ENCODE assay signal across 17 cellular contexts in genomic region chr13:36031490-36031889, GRCh38.
DNase-seq lines count a peak whose midpoint lies in the region; ATAC-seq, FAIRE-seq and TF ChIP-seq lines count a peak whose summit lies in the region.
"Had no signal": no experiment of that assay in that cellular context is flagged by ENCODE, and none has a peak within 500 bp of the region (broad histone marks: within the 10 kb centered on the region; RNA-seq: fewer than 3 reads in every experiment).

No MANE protein-coding gene starts in this region.

- TF ChIP-seq CTCF in BE2C (IDR thresholded peaks at IDR 0.05; ENCODE audit: low read depth, low read length) (no peak), H1 (IDR thresholded peaks at IDR 0.05; ENCODE audit: control extremely low read depth in 1 of 3, insufficient read depth in 1 of 3, low read depth in 1 of 3, low read length in 3 of 3) (no peak), D721Med (IDR thresholded peaks at IDR 0.05; ENCODE audit: insufficient read depth, missing control alignments) (no peak)

- no peak overlapping the region for H3K14ac ChIP-seq in H1 (ENCODE audit: insufficient read length)
- no peak overlapping the region for H3K14ac ChIP-seq in neuronal stem cell (ENCODE audit: low read length)

- no peaks in the 10 kb centered on the region for H3K27me3 ChIP-seq in BE2C
- no peaks in the 10 kb centered on the region for H3K27me3 ChIP-seq in H1 (replicated peaks in 1 of 4; ENCODE audit: control insufficient read depth in 3 of 4, extremely low read depth in 1 of 4, insufficient read depth in 3 of 4, low read length in 3 of 4)
- H3K27me3 ChIP-seq in neuronal stem cell (ENCODE audit: control insufficient read depth in 3 of 3, insufficient read depth in 3 of 3, low read depth in 1 of 3, low read length in 3 of 3), result no peaks in the 10 kb centered on the region
- H3K27me3 ChIP-seq in right cardiac atrium (ENCODE audit: control insufficient read depth, insufficient read depth), result no peaks in the 10 kb centered on the region

- no peak for TF ChIP-seq POLR2A in H1 (IDR thresholded peaks at IDR 0.05; ENCODE audit: control extremely low read depth in 1 of 2, low read depth in 2 of 2, low read length in 2 of 2)

- H3K4me2 ChIP-seq in H1 (ENCODE audit: insufficient read depth in 1 of 2, low read depth in 2 of 2, low read length in 2 of 2), result no peak overlapping the region; a peak in 1 of 4 replicates
- no peak overlapping the region for H3K4me2 ChIP-seq in neuronal stem cell (ENCODE audit: insufficient read depth, low read length, poor library complexity, severe bottlenecking)
- H3K4me2 ChIP-seq: A549 had no signal

- POLR2A ChIA-PET in H1 (lab: Charles Lee; ENCODE audit: partially characterized antibody), result interaction anchor here (0.7 to 1.0 kb wide), 2 partner anchors 54 to 125 kb away, joined by 3 read pairs; no protein-coding TSS in a partner anchor

- no peaks in the 10 kb centered on the region for H4K20me1 ChIP-seq in H1 (replicated peaks in 1 of 2; ENCODE audit: control insufficient read depth in 1 of 2, insufficient read depth in 2 of 2, low read length in 2 of 2)

- H2AK5ac ChIP-seq in H1 (ENCODE audit: low read depth, low read length) (no peak overlapping the region), neuronal stem cell (ENCODE audit: low read depth, low read length) (no peak overlapping the region)

- H4K91ac ChIP-seq in H1 (replicated peaks; ENCODE audit: insufficient read length, low read length), result no peak overlapping the region
- no peak overlapping the region for H4K91ac ChIP-seq in neuronal stem cell (ENCODE audit: low read depth, low read length, poor library complexity)

- FAIRE-seq in H1 (lab: Jason Lieb, UNC) (no peak), D721Med (lab: Jason Lieb, UNC) (no peak)
- FAIRE-seq: A549, G401.6, HTR-8/SVneo had no signal

- H3K27ac ChIP-seq in SK-N-MC (no peak overlapping the region; the same call in 1 of the 2 replicates), H1 (ENCODE audit: low read depth, low read length) (no peak overlapping the region), neuronal stem cell (replicated peaks; ENCODE audit: low read length) (no peak overlapping the region), right cardiac atrium (ENCODE audit: low read length) (no peak overlapping the region)
- H3K27ac ChIP-seq: A549 had no signal

- TF ChIP-seq EP300 in H1 (IDR thresholded peaks at IDR 0.05; ENCODE audit: borderline replicate concordance in 1 of 2, low read depth in 2 of 2, low read length in 2 of 2), result no peak

- no peak overlapping the region for H3K4ac ChIP-seq in H1 (replicated peaks; ENCODE audit: insufficient read length, low read depth, low read length)
- H3K4ac ChIP-seq in neuronal stem cell (ENCODE audit: low read length), result no peak overlapping the region

- H2BK15ac ChIP-seq in H1 (ENCODE audit: low read length) (no peak overlapping the region), neuronal stem cell (ENCODE audit: low read length) (no peak overlapping the region)

- no peak for TF ChIP-seq RAD21 in H1 (IDR thresholded peaks at IDR 0.05 in 1 of 2, conservative IDR thresholded peaks at IDR 0.05 in 1 of 2; ENCODE audit: low read depth in 2 of 2, low read length in 2 of 2)

- peak; percentile 69 for DNase-seq in BE2C
- peak; percentile 12 for DNase-seq in SK-N-MC (ENCODE audit: low read depth, low spot score)
- no peak for DNase-seq in H1 (ENCODE audit: low read depth in 1 of 2, low spot score in 2 of 2)
- no peak for DNase-seq in neuronal stem cell (ENCODE audit: low spot score)
- no peak for DNase-seq in D721Med (ENCODE audit: insufficient read length, low spot score)
- DNase-seq in right cardiac atrium, result no peak
- DNase-seq: COR-L47, NCI-H1694, NCI-H2081 treated with DMSO at 0.1 percent for 48 hours, NCI-H82, RPMI8226, SHP77 treated with DMSO at 0.1 percent for 48 hours had no signal

- H2AFZ ChIP-seq in H1 (ENCODE audit: low read length) (0 out of 2 replicates have a peak overlapping the region, but pooled peaks have one; percentile 2), neuronal stem cell (ENCODE audit: low read length) (no peak overlapping the region)

- 80% methylated on average over 8 of the region's 8 CpGs; no CpG with 5 or more reads in 1 of the 2 experiments for WGBS in H1 (ENCODE audit: extremely low coverage in 1 of 2, insufficient coverage in 1 of 2, insufficient read length in 1 of 2, insufficient replicate concordance in 2 of 2, low coverage in 1 of 2, low lambda C conversion rate in 2 of 2, missing lambda C conversion rate in 1 of 2), 2 experiments
- no CpG with 5 or more reads among the region's 8 CpGs for WGBS in neuronal stem cell (ENCODE audit: extremely low coverage in 2 of 2, insufficient read length in 2 of 2, insufficient replicate concordance in 1 of 2), 2 donors
- WGBS in right cardiac atrium, result 69% methylated on average over 8 of the region's 8 CpGs

- H2BK120ac ChIP-seq in H1 (replicated peaks; ENCODE audit: low read depth, low read length) (no peak overlapping the region), neuronal stem cell (ENCODE audit: low read depth, low read length) (no peak overlapping the region)

- H3K23me2 ChIP-seq in H1 (ENCODE audit: low read depth, low read length), result no peaks in the 10 kb centered on the region

- peaks cover 17% of the 10 kb centered on the region for H3K4me1 ChIP-seq in BE2C
- H3K4me1 ChIP-seq in H1 (replicated peaks in 1 of 4; ENCODE audit: control insufficient read depth in 3 of 4, insufficient read depth in 4 of 4, low read length in 3 of 4), result peaks cover 2 to 6% (median 5%) of the 10 kb centered on the region in 4 experiments; a peak in 5 of 7 replicates
- H3K4me1 ChIP-seq in neuronal stem cell (ENCODE audit: control insufficient read depth in 2 of 2, insufficient read depth in 1 of 2, low read depth in 1 of 2, low read length in 2 of 2), result peaks cover 6% of the 10 kb centered on the region in 2 donors
- H3K4me1 ChIP-seq in right cardiac atrium (ENCODE audit: control insufficient read depth, insufficient read depth, low read length), result no peaks in the 10 kb centered on the region
- H3K4me1 ChIP-seq: A549 had no signal

- H3K23ac ChIP-seq in H1 (ENCODE audit: insufficient read length), result no peak overlapping the region
- H3K23ac ChIP-seq in neuronal stem cell (ENCODE audit: low read depth, low read length, poor library complexity), result no peak overlapping the region

- no peak overlapping the region for H2BK12ac ChIP-seq in H1 (ENCODE audit: low read depth, low read length)
- no peak overlapping the region for H2BK12ac ChIP-seq in neuronal stem cell (ENCODE audit: low read length)

- H3K4me3 ChIP-seq in BE2C (ENCODE audit: low read depth, low read length), result 0 out of 2 replicates have a peak overlapping the region, but pooled peaks have one; percentile 21
- H3K4me3 ChIP-seq in SK-N-MC, result peak overlapping the region; percentile 38; the same call in 1 of the 2 replicates
- H3K4me3 ChIP-seq in H1 (ENCODE audit: extremely low read depth in 1 of 4, insufficient read depth in 2 of 4, low read depth in 3 of 4, low read length in 4 of 4), result no peak overlapping the region
- no peak overlapping the region for H3K4me3 ChIP-seq in neuronal stem cell (ENCODE audit: low read length in 2 of 2)
- no peak overlapping the region for H3K4me3 ChIP-seq in right cardiac atrium (ENCODE audit: low read length)
- H3K4me3 ChIP-seq: A549, HAP-1 had no signal

- no peak overlapping the region for H3K9ac ChIP-seq in SK-N-MC (ENCODE audit: insufficient read length)
- H3K9ac ChIP-seq in H1 (replicated peaks in 1 of 4; ENCODE audit: extremely low read depth in 1 of 4, low read depth in 3 of 4, low read length in 3 of 4), result no peak overlapping the region
- H3K9ac ChIP-seq in neuronal stem cell (ENCODE audit: low read depth, low read length, poor library complexity), result peak overlapping the region; percentile 61

- CTCF ChIA-PET in H1 (lab: Charles Lee; ENCODE audit: partially characterized antibody), result no interaction called here

- H3K18ac ChIP-seq in H1 (ENCODE audit: extremely low read depth, low read length), result no peak overlapping the region
- no peak overlapping the region for H3K18ac ChIP-seq in neuronal stem cell (ENCODE audit: low read length)

- no peaks in the 10 kb centered on the region for H3K9me3 ChIP-seq in BE2C
- no peaks in the 10 kb centered on the region for H3K9me3 ChIP-seq in SK-N-MC (ENCODE audit: low read depth, low read length)
- H3K9me3 ChIP-seq in H1 (ENCODE audit: insufficient read depth in 2 of 2, low read depth in 1 of 2, low read length in 1 of 2), result peaks cover 4 to 6% of the 10 kb centered on the region in 2 experiments; a peak in 2 of 4 replicates
- H3K9me3 ChIP-seq in neuronal stem cell (replicated peaks in 1 of 2; ENCODE audit: control insufficient read depth in 2 of 2, insufficient read depth in 1 of 2, low read depth in 1 of 2, low read length in 2 of 2), result peaks cover 1 to 6% of the 10 kb centered on the region in 2 donors
- H3K9me3 ChIP-seq in right cardiac atrium (ENCODE audit: control insufficient read depth, low read length), result no peaks in the 10 kb centered on the region
- H3K9me3 ChIP-seq: A549 had no signal

- no peak overlapping the region for H4K5ac ChIP-seq in H1 (ENCODE audit: insufficient read length, low read depth, low read length)

- H3K79me1 ChIP-seq in H1 (ENCODE audit: low read depth, low read length) (no peaks in the 10 kb centered on the region), neuronal stem cell (ENCODE audit: low read depth, low read length) (no peaks in the 10 kb centered on the region)

- H3K36me3 ChIP-seq in BE2C, result no peaks in the 10 kb centered on the region
- H3K36me3 ChIP-seq in SK-N-MC (ENCODE audit: insufficient read depth, low read length), result no peaks in the 10 kb centered on the region
- no peaks in the 10 kb centered on the region for H3K36me3 ChIP-seq in H1 (ENCODE audit: control insufficient read depth in 2 of 4, insufficient read depth in 4 of 4, low read length in 3 of 4)
- no peaks in the 10 kb centered on the region for H3K36me3 ChIP-seq in neuronal stem cell (replicated peaks in 1 of 2; ENCODE audit: control insufficient read depth in 2 of 2, insufficient read depth in 2 of 2, low read length in 2 of 2)
- H3K36me3 ChIP-seq: HAP-1 had no signal

- H4K8ac ChIP-seq in H1 (ENCODE audit: extremely low read depth, insufficient read depth, low read length) (no peak overlapping the region), neuronal stem cell (ENCODE audit: low read depth, low read length) (no peak overlapping the region)

- H2BK5ac ChIP-seq in H1 (ENCODE audit: low read depth, low read length), result no peak overlapping the region
- H2BK5ac ChIP-seq in neuronal stem cell (ENCODE audit: low read length), result no peak overlapping the region

- no peaks in the 10 kb centered on the region for H3K79me2 ChIP-seq in H1 (ENCODE audit: control insufficient read depth in 1 of 2, insufficient read depth in 2 of 2, low read length in 2 of 2)

- intact Hi-C loops in right cardiac atrium (cut with DNase I), result no loop called here

- H3K56ac ChIP-seq in H1 (replicated peaks; ENCODE audit: insufficient read length, low read depth, low read length), result no peak overlapping the region

- ATAC-seq in right cardiac atrium, result no peak
- ATAC-seq in GM21423 (IDR thresholded peaks at IDR 0.05; ENCODE audit: unreplicated experiment), result no peak
- ATAC-seq: A549 had no signal

- H2BK20ac ChIP-seq in H1 (ENCODE audit: low read length), result no peak overlapping the region

TF ChIP-seq in H1, 55 proteins besides CTCF, POLR2A, EP300 and RAD21 (continues in another document):
- TF ChIP-seq POLR2AphosphoS5 (IDR thresholded peaks at IDR 0.05; ENCODE audit: low read depth, low read length) (no peak), PHF8 (conservative IDR thresholded peaks at IDR 0.05; ENCODE audit: low read depth, low read length) (no peak)

Comparison
In these comparisons a context has a peak if more than half of its experiments do, and no peak if none do; other contexts are left out.
1. DNase-seq: peak in BE2C (single experiment) and SK-N-MC (single experiment); none in H1 (0 of 2), neuronal stem cell (single experiment), D721Med (single experiment) and right cardiac atrium (0 of 3).
2. H3K4me3 ChIP-seq: peak in BE2C (single experiment) and SK-N-MC (single experiment); none in H1 (0 of 4), neuronal stem cell (0 of 2) and right cardiac atrium (single experiment).